Comparison of ENCODE assay signal across 8 cellular contexts in genomic region chr15:74889882-74890768, GRCh38. TPM values are rescaled to one million over a fixed set of nuclear protein-coding genes. Genes with fewer than 3 reads are reported as not detected.
A peak's percentile ranks its signal among the peaks of the same experiment; 100 is the strongest.
DNase-seq lines count a peak whose midpoint lies in the region; ATAC-seq and TF ChIP-seq lines count a peak whose summit lies in the region.

TSS of gene MPI (plus strand) at chr15:74890042. CDS start at chr15:74890074, 32 bp downstream.

- BruUV-seq in OCI-LY7 (replicated peaks; lab: Mats Ljungman, UMichigan), result TSS peak; percentile 85

- TF ChIP-seq CTCF in OCI-LY7 (conservative IDR thresholded peaks at IDR 0.05; ENCODE audit: low read length) (no peak), endothelial cell (IDR thresholded peaks at IDR 0.05; ENCODE audit: unreplicated experiment) (no peak), mesothelial cell of epicardium (IDR thresholded peaks at IDR 0.05; ENCODE audit: unreplicated experiment) (no peak)

- H3K9me3 ChIP-seq in CD8-positive, alpha-beta memory T cell (ENCODE audit: low read length), result no peaks in the 10 kb centered on the region
- no peaks in the 10 kb centered on the region for H3K9me3 ChIP-seq in OCI-LY7 (ENCODE audit: low read length)

- no peaks in the 10 kb centered on the region for H4K20me1 ChIP-seq in OCI-LY7 (ENCODE audit: insufficient read depth, low read length)

- CTCF ChIA-PET in CD8-positive, alpha-beta memory T cell (lab: Charles Lee), result interaction anchor here (1.0 to 2.7 kb wide), 4 partner anchors 11 to 255 kb away, joined by 3 to 12 read pairs (median 3); partner anchors contain the start of genes FAM219B and ULK3
- CTCF ChIA-PET in OCI-LY7 (lab: Charles Lee; ENCODE audit: unreplicated experiment), result no interaction called here

- POLR2A ChIA-PET in CD8-positive, alpha-beta memory T cell (lab: Charles Lee), result interaction anchor here (0.6 to 1.7 kb wide), 7 partner anchors 15 to 121 kb away, joined by 3 to 11 read pairs (median 3); partner anchors contain the start of genes COX5A and FAM219B
- POLR2A ChIA-PET in OCI-LY7 (lab: Charles Lee), result interaction anchor here (0.5 to 1.4 kb wide), 3 partner anchors 9 to 16 kb away, joined by 3 to 8 read pairs (median 3); no protein-coding TSS in a partner anchor

- H3K36me3 Mint-ChIP-seq in CD8-positive, alpha-beta memory T cell, result peaks cover 0 to 31% (median 7%) of the 10 kb centered on the region in 3 donors
- H3K36me3 Mint-ChIP-seq in endothelial cell (ENCODE audit: low read depth, unreplicated experiment), result peaks cover 7% of the 10 kb centered on the region
- peaks cover 16% of the 10 kb centered on the region for H3K36me3 Mint-ChIP-seq in mesothelial cell of epicardium

- H3K27me3 Mint-ChIP-seq in CD8-positive, alpha-beta memory T cell, result no peaks in the 10 kb centered on the region
- peaks cover 9% of the 10 kb centered on the region for H3K27me3 Mint-ChIP-seq in endothelial cell (ENCODE audit: unreplicated experiment)
- H3K27me3 Mint-ChIP-seq in mesothelial cell of epicardium (ENCODE audit: low read depth), result no peaks in the 10 kb centered on the region

- intact Hi-C loops in OCI-LY7 (cut with micrococcal nuclease; ENCODE audit: unreplicated experiment), result no loop called here

- H3K9me2 ChIP-seq in OCI-LY7 (ENCODE audit: insufficient read depth, low read length), result no peaks in the 10 kb centered on the region

- H3K4me1 ChIP-seq in CD8-positive, alpha-beta memory T cell (ENCODE audit: insufficient read depth, low read length), result peaks cover 46% of the 10 kb centered on the region
- H3K4me1 ChIP-seq in OCI-LY7 (ENCODE audit: insufficient read depth, low read length, poor library complexity, severe bottlenecking), result peaks cover 24% of the 10 kb centered on the region

- no peaks in the 10 kb centered on the region for H3K27me3 ChIP-seq in CD8-positive, alpha-beta memory T cell (ENCODE audit: insufficient read depth, low read length, poor library complexity, severe bottlenecking)

- peak within 1 kb of the TSS; percentile 90 to 99 (median 96) for H3K27ac Mint-ChIP-seq in CD8-positive, alpha-beta memory T cell
- H3K27ac Mint-ChIP-seq in endothelial cell (ENCODE audit: unreplicated experiment) (peak within 1 kb of the TSS; percentile 85), mesothelial cell of epicardium (peak within 1 kb of the TSS; percentile 66)

- H3K4me1 Mint-ChIP-seq in CD8-positive, alpha-beta memory T cell, result peaks cover 36 to 54% (median 46%) of the 10 kb centered on the region in 3 donors
- peaks cover 19% of the 10 kb centered on the region for H3K4me1 Mint-ChIP-seq in endothelial cell (ENCODE audit: unreplicated experiment)
- H3K4me1 Mint-ChIP-seq in mesothelial cell of epicardium, result peaks cover 17% of the 10 kb centered on the region

- H3K4me3 Mint-ChIP-seq in CD8-positive, alpha-beta memory T cell, result peak within 1 kb of the TSS; percentile 85 to 97 (median 94)
- H3K4me3 Mint-ChIP-seq in endothelial cell (ENCODE audit: unreplicated experiment) (peak within 1 kb of the TSS; percentile 89), mesothelial cell of epicardium (peak within 1 kb of the TSS; percentile 82)

- peak within 1 kb of the TSS; percentile 89 for H3K4me3 ChIP-seq in CD8-positive, alpha-beta memory T cell (ENCODE audit: low read length)
- peak within 1 kb of the TSS; percentile 78 for H3K4me3 ChIP-seq in OCI-LY7 (ENCODE audit: low read depth, low read length, poor library complexity, severe bottlenecking)

- peak within 1 kb of the TSS; percentile 82 for H3K27ac ChIP-seq in CD8-positive, alpha-beta memory T cell (ENCODE audit: low read depth, low read length)
- no peak within 1 kb of the TSS for H3K27ac ChIP-seq in OCI-LY7 (ENCODE audit: low read depth, low read length, poor library complexity, severe bottlenecking)

- H2AFZ ChIP-seq in OCI-LY7 (ENCODE audit: low read length), result peak within 1 kb of the TSS; percentile 78

- H3K36me3 ChIP-seq in CD8-positive, alpha-beta memory T cell (ENCODE audit: insufficient read depth, low read length), result peaks cover 3% of the 10 kb centered on the region
- peaks cover 27% of the 10 kb centered on the region for H3K36me3 ChIP-seq in OCI-LY7 (ENCODE audit: insufficient read depth, low read length)

- H3K4me2 ChIP-seq in OCI-LY7 (ENCODE audit: low read length), result peak within 1 kb of the TSS; percentile 80

- H3K9me3 Mint-ChIP-seq in CD8-positive, alpha-beta memory T cell, result no peaks in the 10 kb centered on the region
- no peaks in the 10 kb centered on the region for H3K9me3 Mint-ChIP-seq in endothelial cell (ENCODE audit: unreplicated experiment)
- no peaks in the 10 kb centered on the region for H3K9me3 Mint-ChIP-seq in mesothelial cell of epicardium

- H3K79me2 ChIP-seq in OCI-LY7 (ENCODE audit: insufficient read depth, low read depth, low read length), result no peaks in the 10 kb centered on the region

- ATAC-seq in GM19463 (IDR thresholded peaks at IDR 0.05; ENCODE audit: unreplicated experiment), result peak; percentile 92

- peak; percentile 75 to 89 (median 82) for DNase-seq in CD8-positive, alpha-beta memory T cell
- peak in 68 of 76 experiments; percentile 11 to 81 (median 59) for DNase-seq in HUDEP-2 (lab: John Stamatoyannopoulos, UW; ENCODE audit: unreplicated experiment in 76 of 76)
- peak; percentile 87 for DNase-seq in OCI-LY7 (ENCODE audit: low spot score)
- peak; percentile 94 for DNase-seq in activated CD8-positive, alpha-beta memory T cell treated with anti-CD3 and anti-CD28 coated beads, Interleukin-2, amount 50 U/mL, for 48 hours
- DNase-seq in endothelial cell (ENCODE audit: low spot score), result peak; percentile 88
- peak; percentile 57 to 85 for DNase-seq in mesothelial cell of epicardium (ENCODE audit: low spot score in 2 of 2, unreplicated experiment in 2 of 2)
- peak; percentile 71 to 72 for DNase-seq in stimulated activated CD8-positive, alpha-beta memory T cell treated with anti-CD3 and anti-CD28 coated beads, Interleukin-15, amount 100 ng/mL, for 4 hours (ENCODE audit: low read depth in 2 of 2)

RNA-seq across cellular contexts. Expression of gene MPI, which starts in this region (rescaled TPM):
- total RNA-seq in CD8-positive, alpha-beta memory T cell, result 10 to 100 TPM; 40.4 to 43.0 TPM
- 61.1 TPM for polyA plus RNA-seq in CD8-positive, alpha-beta memory T cell
- 43.3 and 58.9 TPM in 2 replicates for total RNA-seq in OCI-LY7 (2014; rRNA removed; shearing (Covaris generic))
- total RNA-seq in OCI-LY7 (2022), result 51.3 and 67.2 TPM in 2 replicates
- 22.2 TPM for total RNA-seq in endothelial cell (ENCODE audit: unreplicated experiment)
- 42.0 to 46.4 TPM (median 43.3 TPM) in 3 replicates for total RNA-seq in mesothelial cell of epicardium
